In genomic region chr3:194598771-194599557, GRCh38 we compare ENCODE assay signal across 14 cellular contexts. TPM values are rescaled to one million over a fixed set of nuclear protein-coding genes. Genes with fewer than 3 reads are reported as not detected.
DNase-seq lines count a peak whose midpoint lies in the region; ATAC-seq and TF ChIP-seq lines count a peak whose summit lies in the region.
"Had no signal": no experiment of that assay in that cellular context is flagged by ENCODE, and none has a peak within 500 bp of the region (broad histone marks: within the 10 kb centered on the region; RNA-seq: fewer than 3 reads in every experiment).

No MANE protein-coding gene starts in this region.

- no peaks in the 10 kb centered on the region for H3K27me3 ChIP-seq in SJCRH30
- H3K27me3 ChIP-seq: spleen had no signal

- H3K4me1 ChIP-seq in SJCRH30: peaks cover 21% of the 10 kb centered on the region; the same call in 1 of the 2 replicates

- no peak for TF ChIP-seq CTCF in fibroblast of the aortic adventitia (IDR thresholded peaks at IDR 0.05; ENCODE audit: insufficient read depth, low read length)

- H3K4me3 ChIP-seq in SJCRH30 (no peak overlapping the region), fibroblast of the aortic adventitia (ENCODE audit: low read depth, low read length) (no peak overlapping the region)
- H3K4me3 ChIP-seq: spleen had no signal

- H3K9me3 ChIP-seq in SJCRH30 (replicated peaks): no peaks in the 10 kb centered on the region
- H3K9me3 ChIP-seq: spleen had no signal

- peak overlapping the region; percentile 43 for H3K27ac ChIP-seq in SJCRH30
- H3K27ac ChIP-seq: spleen had no signal

- no peak for ATAC-seq in HG03045 (IDR thresholded peaks at IDR 0.05; ENCODE audit: unreplicated experiment)
- ATAC-seq: activated CD8-positive, alpha-beta memory T cell treated with anti-CD3 and anti-CD28 coated beads, Interleukin-2, amount 10 ng/mL, durations not matched to agents 7 days and 5 days; naive thymus-derived CD8-positive, alpha-beta T cell had no signal

- peak; percentile 69 for DNase-seq in GF-D8 (lab: John Stamatoyannopoulos, UW)
- peak; percentile 86 to 89 for DNase-seq in SJCRH30
- peak; percentile 90 for DNase-seq in fibroblast of the aortic adventitia (ENCODE audit: low read depth)
- DNase-seq in smooth muscle cell of the brain vasculature (ENCODE audit: low read depth, low spot score): peak; percentile 53
- DNase-seq in NCI-H1417 (lab: John Stamatoyannopoulos, UW): no peak
- DNase-seq in epidermal melanocyte (ENCODE audit: insufficient read length, low spot score): no peak
- DNase-seq: activated CD8-positive, alpha-beta memory T cell treated with anti-CD3 and anti-CD28 coated beads, Interleukin-2, amount 10 ng/mL, durations not matched to agents 7 days and 5 days; cortex of kidney; H7; naive thymus-derived CD8-positive, alpha-beta T cell; NCI-H1694; NCI-H526; spleen had no signal

- H3K36me3 ChIP-seq in SJCRH30: no peaks in the 10 kb centered on the region

RNA-seq across cellular contexts. Expression of gene TMEM44, which starts 34.3 kb away (rescaled TPM):
- total RNA-seq in SJCRH30 (2014; rRNA removed; shearing (Covaris generic)): 8.0 and 9.4 TPM in 2 replicates
- 12.8 and 16.7 TPM in 2 replicates for total RNA-seq in fibroblast of the aortic adventitia (ENCODE audit: low replicate concordance)

Comparison
In these comparisons a context has a peak if more than half of its experiments do, and no peak if none do; other contexts are left out.
1. DNase-seq: peak in GF-D8 (single experiment), SJCRH30 (2 of 2), fibroblast of the aortic adventitia (single experiment) and smooth muscle cell of the brain vasculature (single experiment); none in NCI-H1417 (0 of 3) and epidermal melanocyte (single experiment).